8 cellular contexts compared by ENCODE assay signal in the genomic region with DNA sequence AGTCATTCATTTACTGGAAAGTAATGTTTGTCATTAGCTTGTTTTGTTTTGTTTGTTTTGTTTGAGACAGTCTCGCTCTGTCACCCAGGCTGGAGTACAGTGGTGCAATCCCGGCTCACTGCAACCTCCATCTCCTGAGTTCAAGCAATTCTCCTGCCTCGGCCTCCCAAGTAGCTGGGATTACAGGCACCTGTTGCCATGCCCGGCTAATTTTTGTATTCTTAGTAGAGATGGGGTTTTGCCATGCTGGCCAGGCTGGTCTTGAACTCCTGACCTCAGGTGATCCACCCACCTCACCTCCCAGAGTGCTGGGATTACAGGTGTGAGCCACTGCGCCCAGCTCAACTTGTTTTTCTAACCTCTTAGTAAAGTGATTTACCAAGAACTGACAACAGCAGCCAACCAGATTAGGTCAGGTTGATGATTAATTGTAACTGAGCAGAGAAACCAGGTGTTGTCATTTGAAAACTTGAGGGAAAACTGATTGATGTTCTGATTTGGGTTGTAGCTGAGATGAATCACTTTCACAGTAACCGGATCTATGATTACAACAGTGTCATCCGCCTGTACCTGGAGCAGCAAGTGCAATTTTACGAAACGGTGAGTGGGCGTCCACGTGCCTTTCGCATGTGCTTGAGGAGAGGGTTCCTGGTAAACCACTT. TPM values are rescaled to one million over a fixed set of nuclear protein-coding genes. Genes with fewer than 3 reads are reported as not detected.
A peak's percentile ranks its signal among the peaks of the same experiment; 100 is the strongest.
DNase-seq lines count a peak whose midpoint lies in the region.
"Not testable (repeated sequence)": the region's sequence is repeated elsewhere in the genome, so short reads cannot be mapped to it uniquely, and the experiment has no call there.

No MANE protein-coding gene starts in this region.

- DNase-seq in NCI-H82 (lab: John Stamatoyannopoulos, UW) = peak; percentile 75
- peak; percentile 29 for DNase-seq in activated CD4-positive, alpha-beta memory T cell treated with anti-CD3 and anti-CD28 coated beads, Interleukin-2, amount 10 ng/mL, durations not matched to agents 7 days and 5 days
- peak; percentile 80 for DNase-seq in activated effector memory CD4-positive, alpha-beta T cell treated with anti-CD3 and anti-CD28 coated beads, Interleukin-2, amount 50 U/mL, for 16 hours
- peak; percentile 35 to 54 for DNase-seq in stimulated activated CD4-positive, alpha-beta T cell treated with anti-CD3 and anti-CD28 coated beads, Interleukin-12 subunit alpha, Interleukin-12 subunit beta, amount 100 ng/mL, for 24 hours (ENCODE audit: low read depth in 2 of 2)
- peak; percentile 38 to 68 (median 40) for DNase-seq in stimulated activated CD4-positive, alpha-beta T cell treated with anti-CD3 and anti-CD28 coated beads, TNF-alpha, amount 100 ng/mL, for 24 hours (ENCODE audit: low read depth in 3 of 3)
- DNase-seq in substantia nigra (lab: John Stamatoyannopoulos, UW) = not testable (repeated sequence)

- not testable (repeated sequence) for H3K4me3 Mint-ChIP-seq in activated CD4-positive, alpha-beta memory T cell treated with anti-CD3 and anti-CD28 coated beads, Interleukin-2, amount 10 ng/mL, durations not matched to agents 7 days and 5 days

- not testable (repeated sequence) for H3K9me3 Mint-ChIP-seq in activated CD4-positive, alpha-beta memory T cell treated with anti-CD3 and anti-CD28 coated beads, Interleukin-2, amount 10 ng/mL, durations not matched to agents 7 days and 5 days

- not testable (repeated sequence) for H3K27me3 ChIP-seq in layer of hippocampus (ENCODE audit: control insufficient read depth, insufficient read depth, low read length)

- CTCF ChIA-PET in activated CD4-positive, alpha-beta memory T cell treated with anti-CD3 and anti-CD28 coated beads, Interleukin-2, amount 10 ng/mL, durations not matched to agents 7 days and 5 days (lab: Charles Lee) = not testable (repeated sequence)

- H3K27me3 Mint-ChIP-seq in activated CD4-positive, alpha-beta memory T cell treated with anti-CD3 and anti-CD28 coated beads, Interleukin-2, amount 10 ng/mL, durations not matched to agents 7 days and 5 days = not testable (repeated sequence)

- POLR2A ChIA-PET in activated CD4-positive, alpha-beta memory T cell treated with anti-CD3 and anti-CD28 coated beads, Interleukin-2, amount 10 ng/mL, durations not matched to agents 7 days and 5 days (lab: Charles Lee) = interaction anchor here (0.6 kb wide), 1 partner anchor 41 kb away, joined by 3 read pairs; a partner anchor contains a TSS

- not testable (repeated sequence) for H3K27ac Mint-ChIP-seq in activated CD4-positive, alpha-beta memory T cell treated with anti-CD3 and anti-CD28 coated beads, Interleukin-2, amount 10 ng/mL, durations not matched to agents 7 days and 5 days

- H3K27ac ChIP-seq in cingulate gyrus (ENCODE audit: low read depth, low read length) (peak overlapping the region; percentile 98), layer of hippocampus (ENCODE audit: low read depth, low read length) (peak overlapping the region; percentile 95), substantia nigra (ENCODE audit: low read depth, low read length, poor library complexity, severe bottlenecking) (peak overlapping the region; percentile 98)

- H3K36me3 Mint-ChIP-seq in activated CD4-positive, alpha-beta memory T cell treated with anti-CD3 and anti-CD28 coated beads, Interleukin-2, amount 10 ng/mL, durations not matched to agents 7 days and 5 days (ENCODE audit: low read depth) = peaks cover 71% of the 10 kb centered on the region

- peaks cover 23% of the 10 kb centered on the region for H3K4me1 Mint-ChIP-seq in activated CD4-positive, alpha-beta memory T cell treated with anti-CD3 and anti-CD28 coated beads, Interleukin-2, amount 10 ng/mL, durations not matched to agents 7 days and 5 days

RNA-seq across cellular contexts. Expression of a gene that starts 41.2 kb away (rescaled TPM):
- total RNA-seq in activated CD4-positive, alpha-beta memory T cell treated with anti-CD3 and anti-CD28 coated beads, Interleukin-2, amount 10 ng/mL, durations not matched to agents 7 days and 5 days = 10 to 100 TPM; 36.8 to 39.1 TPM
